In genomic region chr18:3599235-3599634, GRCh38 we compare ENCODE assay signal across 23 cellular contexts.
DNase-seq lines count a peak whose midpoint lies in the region; ATAC-seq, FAIRE-seq and TF ChIP-seq lines count a peak whose summit lies in the region.
"Had no signal": no experiment of that assay in that cellular context is flagged by ENCODE, and none has a peak within 500 bp of the region (broad histone marks: within the 10 kb centered on the region; RNA-seq: fewer than 3 reads in every experiment).

No MANE protein-coding gene starts in this region.

- CTCF ChIA-PET in K562 (lab: Yijun Ruan, JAX; ENCODE audit: low intra/inter-chr PET ratio) = no interaction called here

- no peak for TF ChIP-seq POLR2A in heart left ventricle (IDR thresholded peaks at IDR 0.05)
- no peak for TF ChIP-seq POLR2A in K562 (conservative IDR thresholded peaks at IDR 0.05)
- no peak for TF ChIP-seq POLR2A in thyroid gland (IDR thresholded peaks at IDR 0.05)

- H3K4me2 ChIP-seq in K562 (ENCODE audit: insufficient read depth, low read length) = no peak overlapping the region

- no peak for TF ChIP-seq RAD21 in K562 (CRISPR knock-in tag; conservative IDR thresholded peaks at IDR 0.05 in 1 of 2, IDR thresholded peaks at IDR 0.05 in 1 of 2)

- H3K79me2 ChIP-seq in K562 (ENCODE audit: control insufficient read depth, insufficient read depth, low read length) = peaks cover 55% of the 10 kb centered on the region

- H3K4me1 Mint-ChIP-seq in stimulated activated effector memory CD8-positive, alpha-beta T cell treated with anti-CD3 and anti-CD28 coated beads, Interleukin-12 subunit alpha, Interleukin-12 subunit beta, amount 100 ng/mL, for 72 hours = peaks cover 33% of the 10 kb centered on the region

- H3K9me3 ChIP-seq in left ventricle myocardium inferior (replicated peaks) (no peaks in the 10 kb centered on the region), heart left ventricle (no peaks in the 10 kb centered on the region), K562 (replicated peaks; ENCODE audit: control insufficient read depth, insufficient read depth, low read depth, low read length) (no peaks in the 10 kb centered on the region), thyroid gland (no peaks in the 10 kb centered on the region)
- H3K9me3 ChIP-seq: HAP-1, psoas muscle, upper lobe of right lung had no signal

- no peak overlapping the region for H2AFZ ChIP-seq in K562 (ENCODE audit: low read depth, low read length)

- POLR2A ChIA-PET in K562 (lab: Yijun Ruan, JAX) = interaction anchor here (0.8 to 5.6 kb wide), 3 partner anchors 46 to 64 kb away, joined by 3 to 109 read pairs (median 3); no protein-coding TSS in a partner anchor

- H3K9me3 Mint-ChIP-seq in stimulated activated effector memory CD8-positive, alpha-beta T cell treated with anti-CD3 and anti-CD28 coated beads, Interleukin-12 subunit alpha, Interleukin-12 subunit beta, amount 100 ng/mL, for 72 hours = no peaks in the 10 kb centered on the region
- H3K9me3 Mint-ChIP-seq: effector memory CD8-positive, alpha-beta T cell had no signal

- FAIRE-seq in K562 (lab: Jason Lieb, UNC) = no peak
- FAIRE-seq: small intestine had no signal

- no peaks in the 10 kb centered on the region for H3K9me1 ChIP-seq in K562 (ENCODE audit: control insufficient read depth, insufficient read depth, low read length)

- ATAC-seq in heart left ventricle (no peak), K562 (no peak), HG03520 (IDR thresholded peaks at IDR 0.05; ENCODE audit: unreplicated experiment) (no peak)
- ATAC-seq in stimulated activated effector memory CD8-positive, alpha-beta T cell treated with anti-CD3 and anti-CD28 coated beads, Interleukin-12 subunit alpha, Interleukin-12 subunit beta, amount 100 ng/mL, for 72 hours = no peak
- ATAC-seq: effector memory CD8-positive, alpha-beta T cell; left colon; psoas muscle; upper lobe of right lung had no signal

- H3K9ac ChIP-seq in K562 (ENCODE audit: insufficient read depth in 1 of 2, low read depth in 2 of 2, low read length in 2 of 2) = no peak overlapping the region; a peak in 1 of 4 replicates

- no TSS peak for BruUV-seq in K562 (replicated peaks; lab: Mats Ljungman, UMichigan)

- no peak for TF ChIP-seq EP300 in K562 (IDR thresholded peaks at IDR 0.05; ENCODE audit: low read length)

- H3K27me3 ChIP-seq in left ventricle myocardium inferior (ENCODE audit: low read depth) (no peaks in the 10 kb centered on the region), heart left ventricle (no peaks in the 10 kb centered on the region), K562 (ENCODE audit: control insufficient read depth in 2 of 2, insufficient read depth in 2 of 2, low read length in 2 of 2) (no peaks in the 10 kb centered on the region), thyroid gland (no peaks in the 10 kb centered on the region)
- H3K27me3 ChIP-seq: upper lobe of right lung had no signal

- in situ Hi-C loops in K562 (cut with MboI) = loop anchor here (5.0 kb wide), 1 partner anchor 147 kb away; the partner anchor contains the start of gene TGIF1

- H3K27ac ChIP-seq in left ventricle myocardium inferior (replicated peaks) (peak overlapping the region; percentile 99), heart left ventricle (peak overlapping the region in 4 of 12 donors; percentile 21 to 97 (median 34)), K562 (ENCODE audit: extremely low read depth, low read depth, low read length) (peak overlapping the region; percentile 39), thyroid gland (no peak overlapping the region)
- H3K27ac ChIP-seq: psoas muscle, upper lobe of right lung, VCaP had no signal

- DNase-seq in left ventricle myocardium inferior (no peak), heart left ventricle (no peak), HUDEP-2 (lab: John Stamatoyannopoulos, UW; ENCODE audit: unreplicated experiment in 76 of 76) (peak in 47 of 76 experiments; percentile 1 to 84 (median 34)), K562 (ENCODE audit: extremely low read depth in 1 of 4, low spot score in 3 of 4) (no peak), NCI-H1092 (lab: John Stamatoyannopoulos, UW) (no peak), thyroid gland (no peak)
- DNase-seq in stimulated activated effector memory CD8-positive, alpha-beta T cell treated with anti-CD3 and anti-CD28 coated beads, Interleukin-12 subunit alpha, Interleukin-12 subunit beta, amount 100 ng/mL, for 72 hours (ENCODE audit: low spot score in 2 of 2) = no peak
- DNase-seq: activated CD4-positive, alpha-beta T cell treated with anti-CD3 and anti-CD28 coated beads, Interleukin-2, amount 50 U/mL, for 48 hours; activated naive CD4-positive, alpha-beta T cell treated with anti-CD3 and anti-CD28 coated beads, Interleukin-2, amount 50 U/mL, for 16 hours; activated T-cell treated with anti-CD3 and anti-CD28 coated beads, Interleukin-2, amount 50 U/mL, for 1 hour; aorta; effector memory CD8-positive, alpha-beta T cell; NCI-H1436; NCI-H2171; NCI-H526 treated with DMSO at 0.1 percent for 48 hours; psoas muscle; SIG-M5; small intestine; upper lobe of right lung had no signal

- H3K36me3 ChIP-seq in left ventricle myocardium inferior (no peaks in the 10 kb centered on the region), heart left ventricle (peaks cover 0 to 11% (median 0%) of the 10 kb centered on the region in 9 donors), K562 (ENCODE audit: control insufficient read depth, insufficient read depth, low read length) (peaks cover 3% of the 10 kb centered on the region; the same call in 2 of the 3 replicates), thyroid gland (no peaks in the 10 kb centered on the region)
- H3K36me3 ChIP-seq: HAP-1, upper lobe of right lung had no signal

- H3K27ac Mint-ChIP-seq in stimulated activated effector memory CD8-positive, alpha-beta T cell treated with anti-CD3 and anti-CD28 coated beads, Interleukin-12 subunit alpha, Interleukin-12 subunit beta, amount 100 ng/mL, for 72 hours = peak overlapping the region; percentile 96

- no peak for TF ChIP-seq CTCF in left ventricle myocardium inferior (IDR thresholded peaks at IDR 0.05; ENCODE audit: borderline replicate concordance)
- no peak for TF ChIP-seq CTCF in heart left ventricle (IDR thresholded peaks at IDR 0.05)
- no peak for TF ChIP-seq CTCF in K562 (IDR thresholded peaks at IDR 0.05 in 2 of 3, conservative IDR thresholded peaks at IDR 0.05 in 1 of 3; ENCODE audit: insufficient read depth in 2 of 3, low read depth in 1 of 3, low read length in 3 of 3)
- TF ChIP-seq CTCF in thyroid gland (IDR thresholded peaks at IDR 0.05) = no peak

- peaks cover 63% of the 10 kb centered on the region for H3K4me1 ChIP-seq in left ventricle myocardium inferior
- H3K4me1 ChIP-seq in heart left ventricle = peaks cover 7 to 61% (median 45%) of the 10 kb centered on the region in 12 donors
- H3K4me1 ChIP-seq in K562 (replicated peaks in 1 of 2; ENCODE audit: control insufficient read depth in 2 of 2, insufficient read depth in 2 of 2, low read length in 2 of 2) = peaks cover 65 to 72% of the 10 kb centered on the region in 2 experiments
- H3K4me1 ChIP-seq in thyroid gland = peaks cover 40 to 44% of the 10 kb centered on the region in 2 donors

- H4K20me1 ChIP-seq in K562 (replicated peaks; ENCODE audit: control insufficient read depth, insufficient read depth, low read length) = no peaks in the 10 kb centered on the region

- H3K4me3 ChIP-seq in left ventricle myocardium inferior (no peak overlapping the region), heart left ventricle (no peak overlapping the region), K562 (no peak overlapping the region), thyroid gland (replicated peaks in 1 of 3) (no peak overlapping the region)
- H3K4me3 ChIP-seq: HAP-1, psoas muscle, upper lobe of right lung had no signal

- no peak overlapping the region for H3K4me3 Mint-ChIP-seq in stimulated activated effector memory CD8-positive, alpha-beta T cell treated with anti-CD3 and anti-CD28 coated beads, Interleukin-12 subunit alpha, Interleukin-12 subunit beta, amount 100 ng/mL, for 72 hours
- H3K4me3 Mint-ChIP-seq: effector memory CD8-positive, alpha-beta T cell had no signal

- H3K36me3 Mint-ChIP-seq in stimulated activated effector memory CD8-positive, alpha-beta T cell treated with anti-CD3 and anti-CD28 coated beads, Interleukin-12 subunit alpha, Interleukin-12 subunit beta, amount 100 ng/mL, for 72 hours = peaks cover 53% of the 10 kb centered on the region

- WGBS in heart left ventricle, 4 donors = 66 to 74% (median 70%) methylated on average over 6 of the region's 6 CpGs
- 76% methylated on average over 6 of the region's 6 CpGs for WGBS in K562 (ENCODE audit: insufficient coverage, low coverage, missing lambda C conversion rate)
- WGBS in thyroid gland, 2 donors = 94% methylated on average over 6 of the region's 6 CpGs

- intact Hi-C loops in left ventricle myocardium inferior (cut with micrococcal nuclease) = no loop called here
- intact Hi-C loops in heart left ventricle (cut with DNase I) = loop anchor here in 4 of 10 donors (5.0 to 10.0 kb wide), 4 partner anchors 66 to 444 kb away; no protein-coding TSS in a partner anchor
- intact Hi-C loops in K562 (cut with micrococcal nuclease) = no loop called here
- intact Hi-C loops in thyroid gland (cut with DNase I) = loop anchor here (5.0 kb wide), 1 partner anchor 147 kb away; the partner anchor contains the start of gene TGIF1

TF ChIP-seq in K562, 482 proteins besides CTCF, POLR2A, EP300 and RAD21:
- TF ChIP-seq JUNB (CRISPR knock-in tag; conservative IDR thresholded peaks at IDR 0.05) (no peak), ZNF583 (CRISPR knock-in tag; IDR thresholded peaks at IDR 0.05) (peak; percentile 24; the same call in 1 of the 2 replicates), ZNF165 (CRISPR knock-in tag; IDR thresholded peaks at IDR 0.05; ENCODE audit: borderline replicate concordance) (peak; percentile 31; the same call in 1 of the 2 replicates), MAZ (CRISPR knock-in tag; conservative IDR thresholded peaks at IDR 0.05 in 1 of 2, IDR thresholded peaks at IDR 0.05 in 1 of 2) (0 out of 4 replicates have a peak, but pooled peaks of 1 of the 2 experiments have one; percentile 9)

Comparison
In these comparisons a context has a peak if more than half of its experiments do, and no peak if none do; other contexts are left out.
1. DNase-seq: peak in HUDEP-2 (47 of 76); none in left ventricle myocardium inferior (single experiment), heart left ventricle (0 of 5), K562 (0 of 4), stimulated activated effector memory CD8-positive, alpha-beta T cell treated with anti-CD3 and anti-CD28 coated beads, Interleukin-12 subunit alpha, Interleukin-12 subunit beta, amount 100 ng/mL, for 72 hours (0 of 2), NCI-H1092 (single experiment) and thyroid gland (0 of 2).
2. H3K27ac ChIP-seq: peak in left ventricle myocardium inferior (single experiment) and K562 (single experiment); none in thyroid gland (0 of 3).